ENCODE assay signal across 23 cellular contexts in genomic region chr9:114678847-114679246, GRCh38. TPM values are rescaled to one million over a fixed set of nuclear protein-coding genes. Genes with fewer than 3 reads are reported as not detected.
"Had no signal": no experiment of that assay in that cellular context is flagged by ENCODE, and none has a peak within 500 bp of the region (broad histone marks: within the 10 kb centered on the region; RNA-seq: fewer than 3 reads in every experiment).

No MANE protein-coding gene starts in this region.

- H3K4me1 ChIP-seq: lower lobe of right lung, tibial artery had no signal

- H3K27me3 Mint-ChIP-seq: activated naive CD8-positive, alpha-beta T cell treated with anti-CD3 and anti-CD28 coated beads, Interleukin-2, amount 10 ng/mL, durations not matched to agents 7 days and 5 days had no signal

- H3K9me3 ChIP-seq: esophagus squamous epithelium, lower lobe of right lung, neutrophil, sigmoid colon, tibial artery had no signal

- H3K4me3 Mint-ChIP-seq: activated CD4-positive, alpha-beta memory T cell treated with anti-CD3 and anti-CD28 coated beads, Interleukin-2, amount 10 ng/mL, durations not matched to agents 7 days and 5 days; activated CD8-positive, alpha-beta memory T cell treated with anti-CD3 and anti-CD28 coated beads, Interleukin-2, amount 10 ng/mL, durations not matched to agents 7 days and 5 days; activated naive CD8-positive, alpha-beta T cell treated with anti-CD3 and anti-CD28 coated beads, Interleukin-2, amount 10 ng/mL, durations not matched to agents 7 days and 5 days; natural killer cell treated with Interleukin-12 subunit alpha and Interleukin-12 subunit beta and Interleukin-15 and Interleukin-18, amount 100 ng/mL, for 72 hours; WTC11 had no signal

- H3K36me3 Mint-ChIP-seq: natural killer cell treated with Interleukin-12 subunit alpha and Interleukin-12 subunit beta and Interleukin-15 and Interleukin-18, amount 100 ng/mL, for 72 hours; WTC11 had no signal

- H3K27me3 ChIP-seq: sigmoid colon had no signal

- H3K36me3 ChIP-seq: esophagus squamous epithelium, lower lobe of right lung, neutrophil, sigmoid colon, tibial artery had no signal

- H3K27ac Mint-ChIP-seq: activated CD4-positive, alpha-beta memory T cell treated with anti-CD3 and anti-CD28 coated beads, Interleukin-2, amount 10 ng/mL, durations not matched to agents 7 days and 5 days; activated CD8-positive, alpha-beta memory T cell treated with anti-CD3 and anti-CD28 coated beads, Interleukin-2, amount 10 ng/mL, durations not matched to agents 7 days and 5 days; activated naive CD8-positive, alpha-beta T cell treated with anti-CD3 and anti-CD28 coated beads, Interleukin-2, amount 10 ng/mL, durations not matched to agents 7 days and 5 days; natural killer cell treated with Interleukin-12 subunit alpha and Interleukin-12 subunit beta and Interleukin-15 and Interleukin-18, amount 100 ng/mL, for 72 hours; WTC11 had no signal

- H3K4me3 ChIP-seq: esophagus squamous epithelium, lower lobe of right lung, sigmoid colon, tibial artery had no signal

- DNase-seq: activated CD4-positive, alpha-beta memory T cell treated with anti-CD3 and anti-CD28 coated beads, Interleukin-2, amount 10 ng/mL, durations not matched to agents 7 days and 5 days; activated CD4-positive, alpha-beta T cell treated with anti-CD3 and anti-CD28 coated beads for 4 hours; activated CD8-positive, alpha-beta memory T cell treated with anti-CD3 and anti-CD28 coated beads, Interleukin-2, amount 10 ng/mL, durations not matched to agents 7 days and 5 days; activated naive CD8-positive, alpha-beta T cell treated with anti-CD3 and anti-CD28 coated beads, Interleukin-2, amount 10 ng/mL, durations not matched to agents 7 days and 5 days; anterior cingulate cortex; cerebellar nuclear complex; effector CD8-positive, alpha-beta T cell; esophagus squamous epithelium; foreskin melanocyte; glutamatergic neuron; lower lobe of right lung; posterior cingulate gyrus; sigmoid colon; stimulated activated naive CD4-positive, alpha-beta T cell treated with Interleukin-2 at 50 U/mL for 16 hours; substantia nigra; tibial artery had no signal

- H3K9me3 Mint-ChIP-seq: natural killer cell treated with Interleukin-12 subunit alpha and Interleukin-12 subunit beta and Interleukin-15 and Interleukin-18, amount 100 ng/mL, for 72 hours; WTC11 had no signal

- H3K27ac ChIP-seq: esophagus squamous epithelium, lower lobe of right lung, neutrophil, tibial artery had no signal

- ATAC-seq: activated CD8-positive, alpha-beta memory T cell treated with anti-CD3 and anti-CD28 coated beads, Interleukin-2, amount 10 ng/mL, durations not matched to agents 7 days and 5 days; lower lobe of right lung; natural killer cell treated with Interleukin-12 subunit alpha and Interleukin-12 subunit beta and Interleukin-15 and Interleukin-18, amount 100 ng/mL, for 72 hours; WTC11 had no signal

RNA-seq across cellular contexts. Expression of gene TEX48, which starts 3.1 kb away (rescaled TPM):
- total RNA-seq: activated naive CD8-positive, alpha-beta T cell treated with anti-CD3 and anti-CD28 coated beads, Interleukin-2, amount 10 ng/mL, durations not matched to agents 7 days and 5 days; bronchial epithelial cell; esophagus squamous epithelium; lower lobe of right lung; natural killer cell treated with Interleukin-12 subunit alpha and Interleukin-12 subunit beta and Interleukin-15 and Interleukin-18, amount 100 ng/mL, for 72 hours; renal cortical epithelial cell; sigmoid colon; T-helper 2 cell treated with Interferon-gamma antibody and Interleukin-4, amounts not matched to agents 100 ng/mL and 5 ng/mL, for 36 hours; WTC11 had no signal
- polyA plus RNA-seq: keratinocyte, sigmoid colon had no signal

RNA-seq across cellular contexts. Expression of gene TEX53, which starts 21.2 kb away (rescaled TPM):
- total RNA-seq: activated CD4-positive, alpha-beta memory T cell treated with anti-CD3 and anti-CD28 coated beads, Interleukin-2, amount 10 ng/mL, durations not matched to agents 7 days and 5 days; activated CD8-positive, alpha-beta memory T cell treated with anti-CD3 and anti-CD28 coated beads, Interleukin-2, amount 10 ng/mL, durations not matched to agents 7 days and 5 days; activated naive CD8-positive, alpha-beta T cell treated with anti-CD3 and anti-CD28 coated beads, Interleukin-2, amount 10 ng/mL, durations not matched to agents 7 days and 5 days; bronchial epithelial cell; esophagus squamous epithelium; lower lobe of right lung; natural killer cell treated with Interleukin-12 subunit alpha and Interleukin-12 subunit beta and Interleukin-15 and Interleukin-18, amount 100 ng/mL, for 72 hours; renal cortical epithelial cell; sigmoid colon; T-helper 2 cell treated with Interferon-gamma antibody and Interleukin-4, amounts not matched to agents 100 ng/mL and 5 ng/mL, for 36 hours; WTC11 had no signal
- polyA plus RNA-seq: keratinocyte, sigmoid colon had no signal
